Comparison of ENCODE assay signal across 1 cellular context in the genomic region with DNA sequence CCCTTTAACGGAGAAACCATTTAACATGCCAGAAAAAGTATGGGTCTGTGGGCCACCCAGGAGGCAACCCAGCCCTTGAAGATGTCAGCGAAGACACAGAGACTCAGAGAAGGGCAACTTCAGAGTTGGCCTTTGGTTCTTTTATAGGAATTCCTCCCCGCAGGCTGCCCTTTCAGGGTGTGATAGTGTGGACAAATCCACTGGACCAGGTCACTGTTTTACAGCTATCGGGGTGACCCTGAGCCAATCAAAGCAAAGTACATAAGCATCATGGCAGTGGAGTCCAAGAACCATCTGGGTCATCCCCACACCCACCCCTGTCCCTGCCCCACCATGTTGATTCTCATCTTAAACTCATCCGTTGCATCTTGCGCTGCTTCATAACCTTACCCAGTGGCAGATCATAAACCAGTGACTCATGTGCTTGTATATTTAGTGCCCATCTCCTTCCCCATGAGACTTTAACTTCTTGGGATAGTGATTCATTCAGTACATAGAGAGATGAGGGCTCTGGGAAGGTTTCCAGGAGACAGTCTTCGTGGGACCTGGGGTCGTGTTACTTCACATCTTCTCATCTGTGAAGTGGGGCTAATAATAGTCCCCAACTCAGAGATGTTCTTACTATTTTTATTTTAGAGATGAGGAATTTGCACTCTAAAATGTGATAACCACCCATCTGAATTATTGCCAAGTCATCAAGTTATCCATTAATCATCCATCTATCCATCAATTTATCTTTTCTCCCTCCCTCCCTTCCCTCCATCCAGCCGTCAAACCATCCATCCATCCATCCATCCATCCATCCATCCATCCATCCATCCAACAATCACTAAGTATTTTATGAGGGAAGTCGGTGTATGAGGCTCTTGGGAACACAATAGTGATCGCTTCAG.
TF ChIP-seq lines count a peak whose summit lies in the region.

No MANE protein-coding gene starts in this region.

TF ChIP-seq in SK-N-SH treated with all-trans-retinoic acid at 6 μM for 48 hours, 23 proteins besides CTCF, POLR2A, EP300 and RAD21 (continued from another document):
- TF ChIP-seq CSRNP3 (CRISPR knock-in tag; IDR thresholded peaks at IDR 0.05) (no peak), ZNF565 (CRISPR knock-in tag; conservative IDR thresholded peaks at IDR 0.05; ENCODE audit: low read depth) (no peak), ISL1 (CRISPR knock-in tag; IDR thresholded peaks at IDR 0.05) (no peak), ZC3H10 (CRISPR knock-in tag; IDR thresholded peaks at IDR 0.05) (no peak), TCF4 (CRISPR knock-in tag; IDR thresholded peaks at IDR 0.05; ENCODE audit: borderline replicate concordance) (no peak), RARB (CRISPR knock-in tag; IDR thresholded peaks at IDR 0.05) (no peak), PPARA (CRISPR knock-in tag; IDR thresholded peaks at IDR 0.05; ENCODE audit: borderline replicate concordance) (no peak), SNAI2 (CRISPR knock-in tag; IDR thresholded peaks at IDR 0.05) (no peak), ARNTL (CRISPR knock-in tag; IDR thresholded peaks at IDR 0.05; ENCODE audit: borderline replicate concordance, low read depth) (no peak), TOX (CRISPR knock-in tag; IDR thresholded peaks at IDR 0.05; ENCODE audit: borderline replicate concordance) (no peak), TSHZ2 (CRISPR knock-in tag; IDR thresholded peaks at IDR 0.05) (no peak), ZNF70 (CRISPR knock-in tag; IDR thresholded peaks at IDR 0.05) (no peak)
